1 cellular context compared by ENCODE assay signal in the genomic region with DNA sequence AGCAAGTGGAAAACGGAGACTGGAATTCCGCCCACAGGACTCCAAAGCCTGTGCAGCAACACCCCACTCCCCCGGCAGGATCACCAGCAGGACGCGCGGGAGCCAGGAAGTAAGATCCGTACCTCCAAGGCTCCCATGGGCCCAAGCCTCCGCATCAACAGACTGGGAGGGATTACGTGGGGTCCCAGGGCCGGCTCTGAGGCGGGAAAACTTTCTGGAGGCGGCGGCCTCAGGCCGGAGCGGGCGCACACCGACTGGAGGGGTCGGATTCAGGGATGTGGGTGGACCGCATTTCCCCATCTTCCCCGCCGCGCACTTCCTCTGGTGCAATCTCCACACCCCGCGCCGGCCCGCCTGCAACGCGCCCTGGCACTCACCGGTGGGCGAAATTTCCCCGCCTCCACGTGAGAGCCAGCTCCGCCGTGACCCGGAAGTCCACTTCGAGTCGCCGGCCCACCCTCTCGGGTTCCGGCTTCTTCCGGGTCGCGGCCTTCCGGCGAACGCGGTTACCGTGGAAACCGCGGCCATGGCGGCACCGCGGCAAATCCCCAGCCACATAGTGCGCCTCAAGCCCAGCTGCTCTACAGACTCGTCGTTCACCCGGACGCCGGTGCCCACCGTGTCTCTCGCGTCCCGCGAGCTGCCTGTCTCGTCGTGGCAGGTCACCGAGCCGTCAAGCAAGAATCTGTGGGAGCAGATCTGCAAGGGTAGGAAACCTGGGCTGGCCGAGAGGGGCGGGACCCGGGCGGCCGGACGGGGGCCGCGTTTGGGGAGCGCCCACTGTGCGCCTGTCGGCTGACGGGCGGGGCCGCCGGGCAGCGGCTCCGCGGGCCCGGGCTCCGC.
TF ChIP-seq lines count a peak whose summit lies in the region.

Gene IQCK (plus strand): TSS at position 491 of the 843 bp plus-strand sequence. CDS start 36 bp downstream, at position 527.
Gene KNOP1 (minus strand): TSS at position 447 of the 843 bp plus-strand sequence. CDS start 3,192 bp downstream, outside the sequence.

TF ChIP-seq in Ishikawa, 13 proteins besides CTCF, POLR2A, EP300 and RAD21:
- TF ChIP-seq FOXM1 (IDR thresholded peaks at IDR 0.05; ENCODE audit: borderline replicate concordance, low read depth) (no peak), EGR1 (IDR thresholded peaks at IDR 0.05) (peak; percentile 64; the same call in 1 of the 2 replicates), TAF1 (IDR thresholded peaks at IDR 0.05; ENCODE audit: low read depth) (peak; percentile 68), NFIC (IDR thresholded peaks at IDR 0.05) (no peak), TCF12 (IDR thresholded peaks at IDR 0.05; ENCODE audit: low read depth) (0 out of 2 replicates have a peak, but pooled peaks have one; percentile 30), ZBTB7A (IDR thresholded peaks at IDR 0.05; ENCODE audit: low read depth) (0 out of 2 replicates have a peak, but pooled peaks have one; percentile 54), YY1 (IDR thresholded peaks at IDR 0.05; ENCODE audit: low read depth) (peak; percentile 93), TEAD4 (IDR thresholded peaks at IDR 0.05) (no peak), CREB1 (IDR thresholded peaks at IDR 0.05; ENCODE audit: low read depth) (no peak), MAX (IDR thresholded peaks at IDR 0.05) (peak; percentile 94), CEBPB (IDR thresholded peaks at IDR 0.05) (0 out of 2 replicates have a peak, but pooled peaks have one; percentile 9)
- TF ChIP-seq, protein P1, sequence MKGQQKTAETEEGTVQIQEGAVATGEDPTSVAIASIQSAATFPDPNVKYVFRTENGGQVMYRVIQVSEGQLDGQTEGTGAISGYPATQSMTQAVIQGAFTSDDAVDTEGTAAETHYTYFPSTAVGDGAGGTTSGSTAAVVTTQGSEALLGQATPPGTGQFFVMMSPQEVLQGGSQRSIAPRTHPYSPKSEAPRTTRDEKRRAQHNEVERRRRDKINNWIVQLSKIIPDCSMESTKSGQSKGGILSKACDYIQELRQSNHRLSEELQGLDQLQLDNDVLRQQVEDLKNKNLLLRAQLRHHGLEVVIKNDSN (IDR thresholded peaks at IDR 0.05): peak; percentile 72
- TF ChIP-seq, protein P2, sequence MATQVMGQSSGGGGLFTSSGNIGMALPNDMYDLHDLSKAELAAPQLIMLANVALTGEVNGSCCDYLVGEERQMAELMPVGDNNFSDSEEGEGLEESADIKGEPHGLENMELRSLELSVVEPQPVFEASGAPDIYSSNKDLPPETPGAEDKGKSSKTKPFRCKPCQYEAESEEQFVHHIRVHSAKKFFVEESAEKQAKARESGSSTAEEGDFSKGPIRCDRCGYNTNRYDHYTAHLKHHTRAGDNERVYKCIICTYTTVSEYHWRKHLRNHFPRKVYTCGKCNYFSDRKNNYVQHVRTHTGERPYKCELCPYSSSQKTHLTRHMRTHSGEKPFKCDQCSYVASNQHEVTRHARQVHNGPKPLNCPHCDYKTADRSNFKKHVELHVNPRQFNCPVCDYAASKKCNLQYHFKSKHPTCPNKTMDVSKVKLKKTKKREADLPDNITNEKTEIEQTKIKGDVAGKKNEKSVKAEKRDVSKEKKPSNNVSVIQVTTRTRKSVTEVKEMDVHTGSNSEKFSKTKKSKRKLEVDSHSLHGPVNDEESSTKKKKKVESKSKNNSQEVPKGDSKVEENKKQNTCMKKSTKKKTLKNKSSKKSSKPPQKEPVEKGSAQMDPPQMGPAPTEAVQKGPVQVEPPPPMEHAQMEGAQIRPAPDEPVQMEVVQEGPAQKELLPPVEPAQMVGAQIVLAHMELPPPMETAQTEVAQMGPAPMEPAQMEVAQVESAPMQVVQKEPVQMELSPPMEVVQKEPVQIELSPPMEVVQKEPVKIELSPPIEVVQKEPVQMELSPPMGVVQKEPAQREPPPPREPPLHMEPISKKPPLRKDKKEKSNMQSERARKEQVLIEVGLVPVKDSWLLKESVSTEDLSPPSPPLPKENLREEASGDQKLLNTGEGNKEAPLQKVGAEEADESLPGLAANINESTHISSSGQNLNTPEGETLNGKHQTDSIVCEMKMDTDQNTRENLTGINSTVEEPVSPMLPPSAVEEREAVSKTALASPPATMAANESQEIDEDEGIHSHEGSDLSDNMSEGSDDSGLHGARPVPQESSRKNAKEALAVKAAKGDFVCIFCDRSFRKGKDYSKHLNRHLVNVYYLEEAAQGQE (IDR thresholded peaks at IDR 0.05; ENCODE audit: low read depth): no peak
